12 cellular contexts compared by ENCODE assay signal in genomic region chr1:66521736-66522365, GRCh38. TPM values are rescaled to one million over a fixed set of nuclear protein-coding genes. Genes with fewer than 3 reads are reported as not detected.
DNase-seq lines count a peak whose midpoint lies in the region; ATAC-seq, FAIRE-seq and TF ChIP-seq lines count a peak whose summit lies in the region.
"Had no signal": no experiment of that assay in that cellular context is flagged by ENCODE, and none has a peak within 500 bp of the region (broad histone marks: within the 10 kb centered on the region; RNA-seq: fewer than 3 reads in every experiment).

No MANE protein-coding gene starts in this region.

- no peak for TF ChIP-seq CTCF in epithelial cell of proximal tubule (conservative IDR thresholded peaks at IDR 0.05; ENCODE audit: low read depth, low read length)

- H3K9me2 ChIP-seq in GM23248 (ENCODE audit: insufficient read depth), result no peaks in the 10 kb centered on the region

- no peaks in the 10 kb centered on the region for H4K20me1 ChIP-seq in GM23248 (ENCODE audit: insufficient read depth)

- no peak overlapping the region for H2AFZ ChIP-seq in GM23248

- peak; percentile 48 for ATAC-seq in sciatic nerve
- no peak for ATAC-seq in left colon
- ATAC-seq in HG02970 (IDR thresholded peaks at IDR 0.05; ENCODE audit: low FRiP score, unreplicated experiment), result no peak
- ATAC-seq in activated CD4-positive, CD25-positive, alpha-beta regulatory T cell treated with anti-CD3 and anti-CD28 coated beads, Interleukin-2, amount 50 U/mL, for 24 hours, result no peak

- WGBS in GM23248 (ENCODE audit: low coverage in 1 of 2, low lambda C conversion rate in 2 of 2, missing lambda C conversion rate in 2 of 2), 2 experiments, result 37 to 46% methylated on average over 2 of the region's 2 CpGs

- DNase-seq in GM23248 (peak; percentile 93), RCC 7860 (ENCODE audit: low spot score) (peak; percentile 19), epithelial cell of proximal tubule (ENCODE audit: low read depth) (peak; percentile 70), sciatic nerve (ENCODE audit: low spot score) (no peak), left colon (no peak), AML-193 (lab: John Stamatoyannopoulos, UW) (no peak)
- DNase-seq: NCI-H187 treated with DMSO at 0.1 percent for 48 hours, retina, T-helper 2 cell had no signal

- FAIRE-seq in RCC 7860 (lab: Jason Lieb, UNC), result peak; percentile 65
- FAIRE-seq: G401.6 had no signal

- H3K27me3 ChIP-seq in GM23248 (replicated peaks; ENCODE audit: insufficient read depth), result no peaks in the 10 kb centered on the region

- no peaks in the 10 kb centered on the region for H3K36me3 ChIP-seq in GM23248 (ENCODE audit: low read depth)

- peaks cover 11% of the 10 kb centered on the region for H3K4me1 ChIP-seq in GM23248 (ENCODE audit: insufficient read depth)

- in situ Hi-C loops in GM23248 (cut with MboI), result no loop called here

- H3K4me2 ChIP-seq in GM23248 (ENCODE audit: unreplicated experiment), result peak overlapping the region; percentile 29

- 0 out of 2 replicates have a peak overlapping the region, but pooled peaks have one; percentile 12 for H3K4me3 ChIP-seq in GM23248
- H3K4me3 ChIP-seq in epithelial cell of proximal tubule (ENCODE audit: low read depth, low read length), result no peak overlapping the region

- H3F3A ChIP-seq in GM23248 (ENCODE audit: insufficient read depth), result peaks cover 20% of the 10 kb centered on the region

- intact Hi-C loops in sciatic nerve (cut with DNase I) (loop anchor here (10.0 kb wide), 1 partner anchor 1213 kb away; no protein-coding TSS in a partner anchor), left colon (cut with DNase I, micrococcal nuclease) (no loop called here)

- H3K9ac ChIP-seq in GM23248, result no peak overlapping the region

- H3K27ac ChIP-seq in GM23248, result peak overlapping the region; percentile 19

- no peaks in the 10 kb centered on the region for H3K9me3 ChIP-seq in GM23248 (ENCODE audit: low read depth)

- H3K79me2 ChIP-seq in GM23248 (ENCODE audit: insufficient read depth), result no peaks in the 10 kb centered on the region

RNA-seq across cellular contexts. Expression of gene SGIP1, which starts 12.1 kb away (rescaled TPM):
- total RNA-seq in GM23248 (2014; rRNA removed; shearing (Covaris generic)), result 2.1 and 4.0 TPM in 2 replicates
- polyA plus RNA-seq in GM23248 (2016; fragmentation: Nextera tagmentation; extraction: Ambion mirVana), result 7.3 and 7.7 TPM in 2 replicates
- 6.9 and 8.3 TPM in 2 replicates for total RNA-seq in epithelial cell of proximal tubule
- total RNA-seq in sciatic nerve, result 7.0 TPM
- 1 to 10 TPM; 1.0 to 2.4 TPM for total RNA-seq in left colon

Comparison
In these comparisons a context has a peak if more than half of its experiments do, and no peak if none do; other contexts are left out.
1. DNase-seq: peak in GM23248 (single experiment), RCC 7860 (single experiment) and epithelial cell of proximal tubule (single experiment); none in sciatic nerve (single experiment), left colon (0 of 2) and AML-193 (0 of 2).